Comparison of ENCODE assay signal across 1 cellular context in the genomic region with DNA sequence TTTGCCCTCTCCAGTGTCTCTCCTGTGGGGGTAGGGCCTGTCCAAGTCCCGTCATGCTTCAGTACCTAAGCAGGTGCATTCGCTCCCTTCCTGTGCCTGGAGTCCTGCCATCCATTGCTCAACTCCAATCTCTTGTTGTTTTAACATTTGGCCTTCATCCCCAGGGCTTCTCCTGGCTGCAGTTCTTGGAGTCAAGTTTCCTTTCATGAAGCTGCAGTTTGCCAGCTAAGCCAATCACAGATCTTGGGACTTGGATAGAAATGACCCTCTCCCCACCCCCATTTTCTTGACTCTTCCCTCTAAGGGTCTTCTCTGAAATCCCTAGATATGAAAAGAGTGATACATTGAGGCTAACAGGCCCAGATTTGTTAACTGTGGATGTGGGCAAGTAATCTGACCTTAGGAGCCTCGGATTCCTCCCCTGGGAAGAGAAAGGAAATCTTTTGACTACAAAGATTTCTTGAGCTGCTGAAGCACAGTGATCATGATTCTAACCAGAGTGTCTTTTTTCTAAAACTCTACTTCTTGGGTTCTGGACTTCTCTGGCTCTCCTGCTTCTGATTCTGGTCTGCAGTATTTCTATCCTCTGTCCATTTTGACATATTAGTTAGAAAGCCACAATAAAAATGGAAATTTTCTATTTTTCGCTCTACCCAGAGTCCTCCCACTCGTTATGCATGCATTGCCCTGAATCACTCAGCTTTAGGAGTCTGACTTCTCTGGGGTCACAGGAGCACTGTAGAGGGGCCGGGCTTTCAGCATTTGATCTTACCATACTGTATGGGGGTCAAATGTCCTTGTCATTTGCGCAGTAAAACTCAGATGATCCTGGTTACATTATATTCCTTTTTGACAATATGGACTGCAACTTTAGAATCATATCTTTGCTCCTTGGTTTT.
TF ChIP-seq lines count a peak whose summit lies in the region.

No MANE protein-coding gene starts in this region.

TF ChIP-seq in HepG2, 621 proteins besides CTCF, POLR2A, EP300 and RAD21 (continued from another document):
- TF ChIP-seq CEBPB (IDR thresholded peaks at IDR 0.05; ENCODE audit: borderline replicate concordance, low read depth, low read length) (peak; percentile 83), CHD4 (IDR thresholded peaks at IDR 0.05; ENCODE audit: borderline replicate concordance, low read length) (no peak), HNF4A (CRISPR knock-in tag; IDR thresholded peaks at IDR 0.05) (peak; percentile 61), KAT8 (CRISPR knock-in tag; IDR thresholded peaks at IDR 0.05) (peak; percentile 48; the same call in 1 of the 2 replicates), ZNF713 (CRISPR knock-in tag; IDR thresholded peaks at IDR 0.05) (no peak), SIN3A (IDR thresholded peaks at IDR 0.05; ENCODE audit: borderline replicate concordance, low read depth, low read length) (no peak), HMG20A (CRISPR knock-in tag; IDR thresholded peaks at IDR 0.05; ENCODE audit: borderline replicate concordance) (peak; percentile 56; the same call in 1 of the 2 replicates), ZNF263 (CRISPR knock-in tag; IDR thresholded peaks at IDR 0.05) (0 out of 2 replicates have a peak, but pooled peaks have one; percentile 41), ZFY (CRISPR knock-in tag; IDR thresholded peaks at IDR 0.05) (peak; percentile 37; the same call in 1 of the 2 replicates), HDAC2 (CRISPR knock-in tag; IDR thresholded peaks at IDR 0.05) (peak; percentile 19; the same call in 1 of the 2 replicates), ETV5 (CRISPR knock-in tag; IDR thresholded peaks at IDR 0.05; ENCODE audit: borderline replicate concordance) (peak; percentile 32; the same call in 1 of the 2 replicates), SALL1 (CRISPR knock-in tag; IDR thresholded peaks at IDR 0.05) (peak; percentile 70), MED1 (CRISPR knock-in tag; IDR thresholded peaks at IDR 0.05) (peak; percentile 65), KDM1A (CRISPR knock-in tag; IDR thresholded peaks at IDR 0.05) (0 out of 2 replicates have a peak, but pooled peaks have one; percentile 12), TBX2 (CRISPR knock-in tag; IDR thresholded peaks at IDR 0.05; ENCODE audit: borderline replicate concordance) (peak; percentile 27; the same call in 1 of the 2 replicates), NR2F1 (CRISPR knock-in tag; IDR thresholded peaks at IDR 0.05) (peak; percentile 22 to 31; a peak in 1 of 4 replicates), SIX4 (CRISPR knock-in tag; IDR thresholded peaks at IDR 0.05) (peak; percentile 33; the same call in 1 of the 2 replicates), ZNF282 (IDR thresholded peaks at IDR 0.05; ENCODE audit: partially characterized antibody) (no peak), CEBPG (CRISPR knock-in tag; IDR thresholded peaks at IDR 0.05) (peak; percentile 89), ZNF143 (CRISPR knock-in tag; IDR thresholded peaks at IDR 0.05) (peak; percentile 80), FOXA1 (IDR thresholded peaks at IDR 0.05) (no peak), FOXA1 (CRISPR knock-in tag; IDR thresholded peaks at IDR 0.05) (peak; percentile 64), HOXA3 (CRISPR knock-in tag; IDR thresholded peaks at IDR 0.05) (peak; percentile 56; the same call in 1 of the 2 replicates)
- TF ChIP-seq, protein P1, sequence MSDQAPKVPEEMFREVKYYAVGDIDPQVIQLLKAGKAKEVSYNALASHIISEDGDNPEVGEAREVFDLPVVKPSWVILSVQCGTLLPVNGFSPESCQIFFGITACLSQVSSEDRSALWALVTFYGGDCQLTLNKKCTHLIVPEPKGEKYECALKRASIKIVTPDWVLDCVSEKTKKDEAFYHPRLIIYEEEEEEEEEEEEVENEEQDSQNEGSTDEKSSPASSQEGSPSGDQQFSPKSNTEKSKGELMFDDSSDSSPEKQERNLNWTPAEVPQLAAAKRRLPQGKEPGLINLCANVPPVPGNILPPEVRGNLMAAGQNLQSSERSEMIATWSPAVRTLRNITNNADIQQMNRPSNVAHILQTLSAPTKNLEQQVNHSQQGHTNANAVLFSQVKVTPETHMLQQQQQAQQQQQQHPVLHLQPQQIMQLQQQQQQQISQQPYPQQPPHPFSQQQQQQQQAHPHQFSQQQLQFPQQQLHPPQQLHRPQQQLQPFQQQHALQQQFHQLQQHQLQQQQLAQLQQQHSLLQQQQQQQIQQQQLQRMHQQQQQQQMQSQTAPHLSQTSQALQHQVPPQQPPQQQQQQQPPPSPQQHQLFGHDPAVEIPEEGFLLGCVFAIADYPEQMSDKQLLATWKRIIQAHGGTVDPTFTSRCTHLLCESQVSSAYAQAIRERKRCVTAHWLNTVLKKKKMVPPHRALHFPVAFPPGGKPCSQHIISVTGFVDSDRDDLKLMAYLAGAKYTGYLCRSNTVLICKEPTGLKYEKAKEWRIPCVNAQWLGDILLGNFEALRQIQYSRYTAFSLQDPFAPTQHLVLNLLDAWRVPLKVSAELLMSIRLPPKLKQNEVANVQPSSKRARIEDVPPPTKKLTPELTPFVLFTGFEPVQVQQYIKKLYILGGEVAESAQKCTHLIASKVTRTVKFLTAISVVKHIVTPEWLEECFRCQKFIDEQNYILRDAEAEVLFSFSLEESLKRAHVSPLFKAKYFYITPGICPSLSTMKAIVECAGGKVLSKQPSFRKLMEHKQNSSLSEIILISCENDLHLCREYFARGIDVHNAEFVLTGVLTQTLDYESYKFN (CRISPR knock-in tag; conservative IDR thresholded peaks at IDR 0.05): 0 out of 2 replicates have a peak, but pooled peaks have one; percentile 14
- TF ChIP-seq, protein P2, sequence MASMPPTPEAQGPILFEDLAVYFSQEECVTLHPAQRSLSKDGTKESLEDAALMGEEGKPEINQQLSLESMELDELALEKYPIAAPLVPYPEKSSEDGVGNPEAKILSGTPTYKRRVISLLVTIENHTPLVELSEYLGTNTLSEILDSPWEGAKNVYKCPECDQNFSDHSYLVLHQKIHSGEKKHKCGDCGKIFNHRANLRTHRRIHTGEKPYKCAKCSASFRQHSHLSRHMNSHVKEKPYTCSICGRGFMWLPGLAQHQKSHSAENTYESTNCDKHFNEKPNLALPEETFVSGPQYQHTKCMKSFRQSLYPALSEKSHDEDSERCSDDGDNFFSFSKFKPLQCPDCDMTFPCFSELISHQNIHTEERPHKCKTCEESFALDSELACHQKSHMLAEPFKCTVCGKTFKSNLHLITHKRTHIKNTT (CRISPR knock-in tag; IDR thresholded peaks at IDR 0.05): no peak
- TF ChIP-seq, protein P3, sequence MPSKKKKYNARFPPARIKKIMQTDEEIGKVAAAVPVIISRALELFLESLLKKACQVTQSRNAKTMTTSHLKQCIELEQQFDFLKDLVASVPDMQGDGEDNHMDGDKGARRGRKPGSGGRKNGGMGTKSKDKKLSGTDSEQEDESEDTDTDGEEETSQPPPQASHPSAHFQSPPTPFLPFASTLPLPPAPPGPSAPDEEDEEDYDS (CRISPR knock-in tag; IDR thresholded peaks at IDR 0.05): no peak
- TF ChIP-seq, protein P4, sequence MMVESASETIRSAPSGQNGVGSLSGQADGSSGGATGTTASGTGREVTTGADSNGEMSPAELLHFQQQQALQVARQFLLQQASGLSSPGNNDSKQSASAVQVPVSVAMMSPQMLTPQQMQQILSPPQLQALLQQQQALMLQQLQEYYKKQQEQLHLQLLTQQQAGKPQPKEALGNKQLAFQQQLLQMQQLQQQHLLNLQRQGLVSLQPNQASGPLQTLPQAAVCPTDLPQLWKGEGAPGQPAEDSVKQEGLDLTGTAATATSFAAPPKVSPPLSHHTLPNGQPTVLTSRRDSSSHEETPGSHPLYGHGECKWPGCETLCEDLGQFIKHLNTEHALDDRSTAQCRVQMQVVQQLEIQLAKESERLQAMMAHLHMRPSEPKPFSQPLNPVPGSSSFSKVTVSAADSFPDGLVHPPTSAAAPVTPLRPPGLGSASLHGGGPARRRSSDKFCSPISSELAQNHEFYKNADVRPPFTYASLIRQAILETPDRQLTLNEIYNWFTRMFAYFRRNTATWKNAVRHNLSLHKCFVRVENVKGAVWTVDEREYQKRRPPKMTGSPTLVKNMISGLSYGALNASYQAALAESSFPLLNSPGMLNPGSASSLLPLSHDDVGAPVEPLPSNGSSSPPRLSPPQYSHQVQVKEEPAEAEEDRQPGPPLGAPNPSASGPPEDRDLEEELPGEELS (CRISPR knock-in tag; IDR thresholded peaks at IDR 0.05): 0 out of 2 replicates have a peak, but pooled peaks have one; percentile 25
